Comparison of ENCODE assay signal across 3 cellular contexts in the genomic region with DNA sequence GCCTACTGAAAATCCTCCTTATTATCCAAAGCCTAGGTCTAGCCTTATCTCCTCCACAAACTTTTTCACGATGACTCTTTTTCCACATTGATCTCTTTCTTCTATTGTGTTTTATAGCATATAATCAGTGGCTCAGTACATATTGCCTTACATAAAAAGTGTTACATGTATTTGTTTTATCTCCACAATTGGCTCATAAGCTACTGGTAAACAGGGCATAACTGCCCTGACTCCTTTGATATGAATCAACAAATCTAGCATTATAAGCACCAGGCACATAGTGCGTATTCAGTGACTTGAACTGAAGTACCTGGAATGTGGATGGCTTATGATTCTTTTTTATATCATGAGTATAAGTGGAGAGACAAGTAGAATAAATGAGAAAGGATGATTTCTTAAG.
"Had no signal": no experiment of that assay in that cellular context is flagged by ENCODE, and none has a peak within 500 bp of the region (broad histone marks: within the 10 kb centered on the region; RNA-seq: fewer than 3 reads in every experiment).

No MANE protein-coding gene starts in this region.

- ATAC-seq: GM12878 had no signal

- DNase-seq: GDM1, GF-D8 had no signal

- H3K4me3 ChIP-seq: GM12878 had no signal
